Comparison of ENCODE assay signal across 8 cellular contexts in genomic region chr2:46364797-46365457, GRCh38.
DNase-seq lines count a peak whose midpoint lies in the region; ATAC-seq and TF ChIP-seq lines count a peak whose summit lies in the region.

No MANE protein-coding gene starts in this region.

- no peak overlapping the region for H3K9ac ChIP-seq in parathyroid adenoma

- TF ChIP-seq CTCF in VCaP (conservative IDR thresholded peaks at IDR 0.05) (peak; percentile 83), foreskin fibroblast (IDR thresholded peaks at IDR 0.05; ENCODE audit: low read depth, low read length) (peak; percentile 67), parathyroid adenoma (IDR thresholded peaks at IDR 0.05) (peak; percentile 90)

- H3K36me3 ChIP-seq in parathyroid adenoma (ENCODE audit: control insufficient read depth, insufficient read depth, low read length), result no peaks in the 10 kb centered on the region

- H3K79me2 ChIP-seq in parathyroid adenoma, result peaks cover 5% of the 10 kb centered on the region

- no peaks in the 10 kb centered on the region for H3K9me3 ChIP-seq in parathyroid adenoma (ENCODE audit: control insufficient read depth, low read length)

- no peak overlapping the region for H2AFZ ChIP-seq in parathyroid adenoma

- H3K27me3 ChIP-seq in parathyroid adenoma (ENCODE audit: control insufficient read depth, insufficient read depth, low read length), result no peaks in the 10 kb centered on the region

- no peak overlapping the region for H3K4me2 ChIP-seq in parathyroid adenoma (ENCODE audit: low read length)

- H3K4me3 ChIP-seq in foreskin fibroblast (ENCODE audit: low read depth in 1 of 2, low read length in 2 of 2) (no peak overlapping the region), parathyroid adenoma (ENCODE audit: low read depth, low read length) (no peak overlapping the region)

- ATAC-seq in HG03469 (IDR thresholded peaks at IDR 0.05; ENCODE audit: unreplicated experiment), result no peak

- no peak overlapping the region for H3K27ac ChIP-seq in VCaP
- no peak overlapping the region for H3K27ac ChIP-seq in parathyroid adenoma

- peak; percentile 68 for DNase-seq in ACHN
- DNase-seq in G401 (ENCODE audit: low spot score), result peak; percentile 59
- peak; percentile 21 for DNase-seq in NCI-H1417 treated with DMSO at 0.1 percent for 48 hours (lab: John Stamatoyannopoulos, UW)
- DNase-seq in foreskin fibroblast, result peak; percentile 55 to 83
- DNase-seq in islet precursor cell, result no peak

- no peaks in the 10 kb centered on the region for H3K4me1 ChIP-seq in parathyroid adenoma

- in situ Hi-C loops in ACHN (cut with HindIII; ENCODE audit: low pct_ligation_motif_present, low pct_unique_long_range_greater_than_20kb, low sequenced_read_pairs), result loop anchor here (25.0 kb wide), 1 partner anchor 328 kb away; no protein-coding TSS in a partner anchor
- in situ Hi-C loops in G401 (cut with HindIII; ENCODE audit: low sequenced_read_pairs), result no loop called here
